ENCODE assay signal across 29 cellular contexts in the genomic region with DNA sequence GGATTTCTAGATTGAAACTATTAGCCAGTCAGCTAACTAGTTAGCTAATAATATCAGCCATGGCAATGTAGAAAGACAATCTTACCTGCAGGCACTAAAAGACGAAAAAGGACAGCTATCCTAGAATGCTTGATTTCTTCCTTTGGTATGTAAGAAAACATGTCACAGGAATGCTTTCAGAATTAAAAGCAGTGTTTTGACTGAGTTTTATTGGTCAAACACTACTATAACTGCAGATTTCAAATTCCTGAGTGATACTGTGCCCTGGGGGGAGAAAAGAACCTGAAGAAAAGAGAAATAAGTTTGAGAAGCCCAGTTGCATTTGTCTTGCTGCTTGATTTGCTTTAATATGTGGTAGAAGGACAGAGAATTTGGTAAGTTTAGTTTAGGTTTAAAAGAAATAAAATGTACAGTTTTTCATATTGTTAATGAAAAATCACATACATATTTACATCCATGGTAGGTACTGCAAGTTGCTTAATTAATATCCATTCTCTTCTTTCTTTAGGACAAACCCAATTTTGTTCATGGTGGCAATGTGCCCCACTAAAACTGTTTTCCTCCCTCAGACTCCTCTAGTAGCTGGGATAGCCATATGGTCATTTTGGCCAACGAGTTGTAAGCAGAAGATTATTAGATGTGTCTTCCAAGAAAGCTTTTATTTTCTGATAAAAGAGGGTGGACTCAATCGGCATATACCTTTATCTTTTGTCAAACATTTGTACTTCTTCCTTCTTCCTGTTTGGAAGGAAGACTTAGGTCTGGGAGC. TPM values are rescaled to one million over a fixed set of nuclear protein-coding genes. Genes with fewer than 3 reads are reported as not detected.
A peak's percentile ranks its signal among the peaks of the same experiment; 100 is the strongest.
DNase-seq lines count a peak whose midpoint lies in the region; FAIRE-seq and TF ChIP-seq lines count a peak whose summit lies in the region.
"Had no signal": no experiment of that assay in that cellular context is flagged by ENCODE, and none has a peak within 500 bp of the region (broad histone marks: within the 10 kb centered on the region; RNA-seq: fewer than 3 reads in every experiment).

No MANE protein-coding gene starts in this region.

- peak overlapping the region; percentile 11 for H2BK5ac ChIP-seq in mesendoderm (ENCODE audit: low read length)
- H2BK5ac ChIP-seq in H9 (ENCODE audit: insufficient read length, low read length), result no peak overlapping the region

- H3K14ac ChIP-seq in H9 (ENCODE audit: insufficient read depth, low read length), result no peak overlapping the region

- no peaks in the 10 kb centered on the region for H3K36me3 ChIP-seq in mesendoderm (ENCODE audit: control insufficient read depth, insufficient read depth, low read length)
- H3K36me3 ChIP-seq: esophagus muscularis mucosa, heart right ventricle, sigmoid colon had no signal

- no peak overlapping the region for H2BK20ac ChIP-seq in H9 (ENCODE audit: low read depth, low read length, poor library complexity, severe bottlenecking)

- H4K91ac ChIP-seq in H9 (ENCODE audit: insufficient read length, low read depth, low read length), result no peak overlapping the region

- peaks cover 3% of the 10 kb centered on the region for H3K23me2 ChIP-seq in H9 (ENCODE audit: insufficient read length, low read depth, low read length, poor library complexity, severe bottlenecking)

- TF ChIP-seq CTCF in HFFc6 (IDR thresholded peaks at IDR 0.05), result no peak
- TF ChIP-seq CTCF in H9 (conservative IDR thresholded peaks at IDR 0.05), result no peak

- no CpG with 5 or more reads among the region's 3 CpGs for WGBS in mesendoderm (ENCODE audit: extremely low coverage, insufficient coverage, low lambda C conversion rate)
- WGBS in H9 (ENCODE audit: extremely low coverage, insufficient read length, low lambda C conversion rate), result no CpG with 5 or more reads among the region's 3 CpGs

- H3K23ac ChIP-seq in mesendoderm (ENCODE audit: low read length), result no peak overlapping the region
- H3K23ac ChIP-seq in H9 (ENCODE audit: insufficient read length, low read depth, low read length), result no peak overlapping the region

- H3K27ac Mint-ChIP-seq in HFFc6 (no peak overlapping the region), H9 (peak overlapping the region in 1 of 3 experiments; percentile 42; a peak in 2 of 7 replicates)
- H3K27ac Mint-ChIP-seq: activated naive CD4-positive, alpha-beta T cell treated with anti-CD3 and anti-CD28 coated beads, Interleukin-2, amount 10 ng/mL, durations not matched to agents 7 days and 5 days; effector memory CD8-positive, alpha-beta T cell; stimulated activated naive B cell treated with anti-CD40 and anti-IgM and Interleukin-4, amounts not matched to agents 10 μg/mL and 1 μg/mL and 100 μg/mL, for 72 hours had no signal

- peaks cover 8% of the 10 kb centered on the region; the same call in 1 of the 2 replicates for H3K4me1 Mint-ChIP-seq in HFFc6 (ENCODE audit: low read depth)
- H3K4me1 Mint-ChIP-seq in H9, result peaks cover 27 to 32% of the 10 kb centered on the region in 2 experiments

- DNase-seq in EH (ENCODE audit: low read depth) (peak; percentile 70), HFFc6 (peak; percentile 28), astrocyte of the hippocampus (ENCODE audit: low read depth, low spot score) (peak; percentile 10), mesendoderm (peak; percentile 54), H9 (no peak), NCI-H748 (lab: John Stamatoyannopoulos, UW; ENCODE audit: unreplicated experiment) (no peak), AG08395 (ENCODE audit: low spot score) (no peak), urothelium cell line (ENCODE audit: low spot score) (no peak)
- DNase-seq: activated naive CD4-positive, alpha-beta T cell treated with anti-CD3 and anti-CD28 coated beads, Interleukin-2, amount 10 ng/mL, durations not matched to agents 7 days and 5 days; amniotic stem cell; effector memory CD8-positive, alpha-beta T cell; foreskin melanocyte; heart right ventricle; Karpas-422; left colon; NCI-H1092; NCI-H1694 treated with DMSO at 0.1 percent for 48 hours; NCI-H2171; NCI-H524 treated with DMSO at 0.1 percent for 48 hours; SHP77 treated with DMSO at 0.1 percent for 48 hours; sigmoid colon; stimulated activated CD4-positive, alpha-beta T cell treated with anti-CD3 and anti-CD28 coated beads, Interleukin-15, amount 100 ng/mL, for 24 hours; stimulated activated naive B cell treated with anti-CD40 and anti-IgM and Interleukin-4, amounts not matched to agents 10 μg/mL and 1 μg/mL and 100 μg/mL, for 72 hours; T1000 had no signal

- H3K79me1 ChIP-seq in mesendoderm (ENCODE audit: low read length), result no peaks in the 10 kb centered on the region
- no peaks in the 10 kb centered on the region for H3K79me1 ChIP-seq in H9 (ENCODE audit: insufficient read depth, low read depth, low read length, poor library complexity, severe bottlenecking)

- H2BK120ac ChIP-seq in mesendoderm (ENCODE audit: low read depth, low read length), result peak overlapping the region; percentile 61
- no peak overlapping the region for H2BK120ac ChIP-seq in H9 (ENCODE audit: low read depth, low read length, poor library complexity, severe bottlenecking)

- H3K36me3 Mint-ChIP-seq in HFFc6 (ENCODE audit: low read depth) (no peaks in the 10 kb centered on the region), H9 (ENCODE audit: insufficient read depth in 1 of 3, low read depth in 3 of 3) (peaks cover 0 to 7% (median under 1%) of the 10 kb centered on the region in 3 experiments; a peak in 5 of 7 replicates)
- H3K36me3 Mint-ChIP-seq: activated naive CD4-positive, alpha-beta T cell treated with anti-CD3 and anti-CD28 coated beads, Interleukin-2, amount 10 ng/mL, durations not matched to agents 7 days and 5 days had no signal

- H3K9me3 ChIP-seq in H9 (ENCODE audit: control insufficient read depth, low read depth, low read length), result no peaks in the 10 kb centered on the region
- H3K9me3 ChIP-seq: esophagus muscularis mucosa, heart right ventricle, sigmoid colon had no signal

- H3K4me1 ChIP-seq in mesendoderm (ENCODE audit: control insufficient read depth, low read depth, low read length) (no peaks in the 10 kb centered on the region), H9 (ENCODE audit: insufficient read depth, low read length) (peaks cover 2% of the 10 kb centered on the region; the same call in 1 of the 2 replicates)

- no peaks in the 10 kb centered on the region for H3K9me3 Mint-ChIP-seq in HFFc6
- H3K9me3 Mint-ChIP-seq in H9, result peaks cover 0 to 13% of the 10 kb centered on the region in 2 experiments; a peak in 3 of 5 replicates
- H3K9me3 Mint-ChIP-seq: activated naive CD4-positive, alpha-beta T cell treated with anti-CD3 and anti-CD28 coated beads, Interleukin-2, amount 10 ng/mL, durations not matched to agents 7 days and 5 days; effector memory CD8-positive, alpha-beta T cell; stimulated activated naive B cell treated with anti-CD40 and anti-IgM and Interleukin-4, amounts not matched to agents 10 μg/mL and 1 μg/mL and 100 μg/mL, for 72 hours had no signal

- no peak overlapping the region for H3K4ac ChIP-seq in mesendoderm (ENCODE audit: low read depth, low read length)
- H3K4ac ChIP-seq in H9 (ENCODE audit: low read depth, low read length), result no peak overlapping the region

- FAIRE-seq in urothelium cell line (lab: Jason Lieb, UNC), result no peak
- FAIRE-seq: bronchial epithelial cell, D721Med, GM19239 had no signal

- no peak overlapping the region for H3T11ph ChIP-seq in H9 (ENCODE audit: low read length)

- H2BK12ac ChIP-seq in H9 (ENCODE audit: insufficient read length, low read depth, low read length), result no peak overlapping the region

- H2BK15ac ChIP-seq in mesendoderm (replicated peaks; ENCODE audit: low read depth) (no peak overlapping the region), H9 (ENCODE audit: low read depth, low read length) (no peak overlapping the region)

- H3K56ac ChIP-seq in mesendoderm (ENCODE audit: low read length), result peak overlapping the region; percentile 36
- H3K56ac ChIP-seq in H9 (ENCODE audit: insufficient read length, low read depth, low read length), result no peak overlapping the region

- H3K27me3 Mint-ChIP-seq in HFFc6 (ENCODE audit: insufficient read depth), result peaks cover 6% of the 10 kb centered on the region
- no peaks in the 10 kb centered on the region; the same call in 1 of the 2 replicates for H3K27me3 Mint-ChIP-seq in H9 (ENCODE audit: low read depth)

- no peak overlapping the region for H3K4me3 Mint-ChIP-seq in HFFc6
- H3K4me3 Mint-ChIP-seq in H9, result no peak overlapping the region
- H3K4me3 Mint-ChIP-seq: activated naive CD4-positive, alpha-beta T cell treated with anti-CD3 and anti-CD28 coated beads, Interleukin-2, amount 10 ng/mL, durations not matched to agents 7 days and 5 days; stimulated activated naive B cell treated with anti-CD40 and anti-IgM and Interleukin-4, amounts not matched to agents 10 μg/mL and 1 μg/mL and 100 μg/mL, for 72 hours had no signal

- H2AFZ ChIP-seq in H9 (ENCODE audit: low read length), result no peak overlapping the region

- no peaks in the 10 kb centered on the region for H3K27me3 ChIP-seq in mesendoderm (ENCODE audit: insufficient read depth, low read length, poor library complexity)
- no peaks in the 10 kb centered on the region for H3K27me3 ChIP-seq in H9 (ENCODE audit: insufficient read depth, low read length)

- H4K20me1 ChIP-seq in H9 (ENCODE audit: control insufficient read depth, insufficient read depth, insufficient read length), result no peaks in the 10 kb centered on the region

- no peak overlapping the region for H3K4me3 ChIP-seq in mesendoderm (ENCODE audit: low read length)
- H3K4me3 ChIP-seq: coronary artery, esophagus muscularis mucosa, heart right ventricle, sigmoid colon had no signal

- no peak overlapping the region for H3K4me2 ChIP-seq in mesendoderm (ENCODE audit: low read length)
- no peak overlapping the region for H3K4me2 ChIP-seq in H9 (ENCODE audit: insufficient read depth, insufficient read length, low read length)

- H2AK5ac ChIP-seq in mesendoderm (ENCODE audit: low read length) (no peak overlapping the region), H9 (ENCODE audit: insufficient read length, low read length) (no peak overlapping the region)

- H4K5ac ChIP-seq in mesendoderm (ENCODE audit: low read length), result no peak overlapping the region
- H4K5ac ChIP-seq in H9 (ENCODE audit: insufficient read length, low read depth, low read length), result no peak overlapping the region

- H4K8ac ChIP-seq in mesendoderm (ENCODE audit: low read depth, low read length), result no peak overlapping the region
- no peak overlapping the region for H4K8ac ChIP-seq in H9 (replicated peaks; ENCODE audit: insufficient read length, low read depth, low read length)

- H3K18ac ChIP-seq in mesendoderm (ENCODE audit: low read length), result peak overlapping the region; percentile 90
- H3K18ac ChIP-seq in H9 (ENCODE audit: insufficient read length, low read depth, low read length), result no peak overlapping the region

- no peak overlapping the region for H3K9ac ChIP-seq in mesendoderm (ENCODE audit: low read length)
- H3K9ac ChIP-seq in H9 (ENCODE audit: extremely low read depth, insufficient read length, low read length), result no peak overlapping the region

- no peak overlapping the region for H3K27ac ChIP-seq in mesendoderm (ENCODE audit: low read depth, low read length)
- no peak overlapping the region for H3K27ac ChIP-seq in H9 (ENCODE audit: insufficient read length, low read depth, low read length)
- H3K27ac ChIP-seq: coronary artery, esophagus muscularis mucosa, heart right ventricle, sigmoid colon had no signal

- H3K79me2 ChIP-seq in mesendoderm (ENCODE audit: control insufficient read depth, insufficient read depth, low read length) (peaks cover 4% of the 10 kb centered on the region), H9 (ENCODE audit: insufficient read depth, low read length) (peaks cover 2% of the 10 kb centered on the region; the same call in 1 of the 2 replicates)

RNA-seq across cellular contexts. Expression of a gene that starts 4.3 kb away (rescaled TPM):
- under 1 TPM in 2 of 6 experiments, not detected in 4; 0.02 to 0.07 TPM for total RNA-seq in HFFc6 (2021; fragmentation: NEBNext Ultra II Directional; extraction: Animal tissue kit (Norgen Biotek cat#: 25700))
- 25.3 TPM for polyA plus RNA-seq in mesendoderm (2013, experiment 1 of 2)
- 24.4 TPM for polyA plus RNA-seq in mesendoderm (2013, experiment 2 of 2)
- total RNA-seq in H9 (2021), result 63.1 and 67.7 TPM in 2 replicates

Comparison
In these comparisons a context has a peak if more than half of its experiments do, and no peak if none do; other contexts are left out.
1. DNase-seq: peak in EH (single experiment), HFFc6 (single experiment), astrocyte of the hippocampus (single experiment) and mesendoderm (single experiment); none in H9 (single experiment), NCI-H748 (single experiment), AG08395 (single experiment) and urothelium cell line (single experiment).
2. RNA of a gene that starts 4.3 kb away (total RNA-seq): 63.1 to 67.7 TPM in H9; 0.02 to 0.07 TPM in HFFc6; every median in the first group is over 10 times any median in the second.